ENCODE assay signal across 2 cellular contexts in genomic region chr2:157339965-157340655, GRCh38.
A peak's percentile ranks its signal among the peaks of the same experiment; 100 is the strongest.
TF ChIP-seq lines count a peak whose summit lies in the region.

No MANE protein-coding gene starts in this region.

TF ChIP-seq in HEK293, 187 proteins besides CTCF, POLR2A, EP300 and RAD21:
- no peak for TF ChIP-seq ZNF24 (tag by site-specific recombination; IDR thresholded peaks at IDR 0.05)
- no peak for TF ChIP-seq PRDM1 (tag by site-specific recombination; IDR thresholded peaks at IDR 0.05)
- no peak for TF ChIP-seq SP2 (tag by site-specific recombination; IDR thresholded peaks at IDR 0.05)
- TF ChIP-seq YY1 (tag by site-specific recombination; IDR thresholded peaks at IDR 0.05), result no peak
- 0 out of 2 replicates have a peak, but pooled peaks have one; percentile 25 for TF ChIP-seq SP7 (tag by site-specific recombination; IDR thresholded peaks at IDR 0.05)
TF ChIP-seq in HEK293: peak in this region for 1.

TF ChIP-seq in K562, 482 proteins besides CTCF, POLR2A, EP300 and RAD21:
- TF ChIP-seq RFX1 (IDR thresholded peaks at IDR 0.05), result peak; percentile 28; the same call in 1 of the 2 replicates
- no peak for TF ChIP-seq SFPQ (IDR thresholded peaks at IDR 0.05; ENCODE audit: low read depth, low read length)
- no peak for TF ChIP-seq CHAMP1 (IDR thresholded peaks at IDR 0.05)
- no peak for TF ChIP-seq CBX2 (IDR thresholded peaks at IDR 0.05; ENCODE audit: insufficient read depth, low read length, poor library complexity, severe bottlenecking)
- no peak for TF ChIP-seq SMARCC2 (IDR thresholded peaks at IDR 0.05; ENCODE audit: low read depth)
